18 cellular contexts compared by ENCODE assay signal in the genomic region with DNA sequence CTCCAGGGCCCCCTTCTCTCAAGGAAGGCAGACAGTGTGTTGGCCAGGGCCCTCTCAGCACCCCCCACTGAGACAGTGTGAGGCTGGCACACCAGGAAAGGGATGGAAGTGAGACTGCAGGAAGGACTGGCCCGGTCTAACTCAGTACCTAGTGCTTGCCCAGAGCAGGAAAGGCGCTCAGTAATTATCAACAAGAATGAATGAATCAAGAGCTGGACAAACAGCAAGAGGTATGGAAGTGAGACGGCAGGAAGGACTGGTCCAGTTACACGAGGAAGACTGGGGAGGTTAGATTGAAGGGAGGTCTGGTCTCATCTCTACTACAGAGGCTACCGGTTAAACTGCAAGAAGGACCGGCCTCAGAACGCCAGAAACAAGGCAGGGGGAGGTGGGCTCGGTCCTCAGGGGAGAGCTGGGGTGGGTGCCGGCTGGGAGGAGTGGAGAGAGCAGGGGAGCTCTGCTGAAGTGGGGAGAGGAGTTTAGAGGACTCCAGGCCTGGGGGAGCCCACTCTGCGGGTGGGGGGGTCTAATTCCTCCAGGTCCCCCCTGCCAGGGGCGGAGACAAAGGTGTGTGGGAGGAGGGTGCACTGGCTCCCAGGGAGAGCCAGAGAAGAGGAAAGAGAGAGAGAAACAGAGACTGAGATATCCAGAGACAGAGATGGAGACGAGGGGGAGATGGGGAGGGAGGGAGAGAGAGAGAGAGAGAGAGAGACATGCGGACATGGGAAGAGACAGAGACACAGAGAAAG. TPM values are rescaled to one million over a fixed set of nuclear protein-coding genes. Genes with fewer than 3 reads are reported as not detected.
DNase-seq lines count a peak whose midpoint lies in the region; TF ChIP-seq lines count a peak whose summit lies in the region.
"Had no signal": no experiment of that assay in that cellular context is flagged by ENCODE, and none has a peak within 500 bp of the region (broad histone marks: within the 10 kb centered on the region; RNA-seq: fewer than 3 reads in every experiment).

No MANE protein-coding gene starts in this region.

- H3K27me3 ChIP-seq in WERI-Rb-1 (ENCODE audit: insufficient read depth, low read depth, severe bottlenecking) (no peaks in the 10 kb centered on the region), iPS-15b (ENCODE audit: control insufficient read depth, insufficient read depth, low read length) (no peaks in the 10 kb centered on the region), rectal smooth muscle tissue (ENCODE audit: control insufficient read depth, insufficient read depth, low read length) (peaks cover 15% of the 10 kb centered on the region)
- H3K27me3 ChIP-seq: cardiac muscle cell had no signal

- H3K9ac ChIP-seq in iPS-15b (ENCODE audit: low read depth, low read length) (no peak overlapping the region), rectal smooth muscle tissue (ENCODE audit: low read length) (no peak overlapping the region)

- H3K27ac ChIP-seq in WERI-Rb-1: peak overlapping the region; percentile 83; the same call in 1 of the 2 replicates
- peak overlapping the region; percentile 71 for H3K27ac ChIP-seq in rectal smooth muscle tissue (ENCODE audit: low read depth, low read length)
- H3K27ac ChIP-seq: cardiac muscle cell, gastrocnemius medialis, Peyer's patch had no signal

- no peaks in the 10 kb centered on the region for H3K9me3 ChIP-seq in WERI-Rb-1 (ENCODE audit: severe bottlenecking)
- H3K9me3 ChIP-seq in iPS-15b (ENCODE audit: control insufficient read depth, insufficient read depth, low read length): no peaks in the 10 kb centered on the region
- H3K9me3 ChIP-seq: gastrocnemius medialis, Peyer's patch had no signal

- H3K4me3 ChIP-seq in WERI-Rb-1 (ENCODE audit: low read depth, low read length) (peak overlapping the region; percentile 86), iPS-15b (ENCODE audit: low read depth, low read length) (peak overlapping the region; percentile 68), rectal smooth muscle tissue (ENCODE audit: low read length) (peak overlapping the region; percentile 55)
- H3K4me3 ChIP-seq: gastrocnemius medialis had no signal

- DNase-seq in NCI-H748 (lab: John Stamatoyannopoulos, UW; ENCODE audit: unreplicated experiment) (peak; percentile 23), NCI-H748 treated with DMSO at 0.1 percent for 48 hours (lab: John Stamatoyannopoulos, UW) (no peak), WERI-Rb-1 (no peak), activated gamma-delta T cell (lab: John Stamatoyannopoulos, UW) (no peak), mesenteric fat pad (ENCODE audit: low spot score) (no peak), KG1 (lab: John Stamatoyannopoulos, UW) (no peak)
- DNase-seq: activated CD8-positive, alpha-beta memory T cell treated with anti-CD3 and anti-CD28 coated beads, Interleukin-2, amount 10 ng/mL, durations not matched to agents 7 days and 5 days; activated naive CD4-positive, alpha-beta T cell treated with anti-CD3 and anti-CD28 coated beads, Interleukin-2, amount 10 ng/mL, durations not matched to agents 7 days and 5 days; CD4-positive, alpha-beta memory T cell; gastrocnemius medialis; islet precursor cell; Karpas-422; NCI-H1694; NCI-H510A treated with DMSO at 0.1 percent for 48 hours; Peyer's patch had no signal

- TF ChIP-seq CTCF in WERI-Rb-1 (IDR thresholded peaks at IDR 0.05; ENCODE audit: low read depth, low read length): no peak

- H3K4me1 ChIP-seq in iPS-15b (ENCODE audit: control insufficient read depth, insufficient read depth, low read length) (peaks cover 13% of the 10 kb centered on the region), rectal smooth muscle tissue (ENCODE audit: control insufficient read depth, insufficient read depth, low read length) (peaks cover 12% of the 10 kb centered on the region)
- H3K4me1 ChIP-seq: gastrocnemius medialis had no signal

- H3K36me3 ChIP-seq in WERI-Rb-1: peaks cover 7% of the 10 kb centered on the region
- peaks cover 4% of the 10 kb centered on the region for H3K36me3 ChIP-seq in iPS-15b (ENCODE audit: control insufficient read depth, insufficient read depth, low read length)
- H3K36me3 ChIP-seq in rectal smooth muscle tissue (ENCODE audit: control insufficient read depth, insufficient read depth, low read length): no peaks in the 10 kb centered on the region
- H3K36me3 ChIP-seq: cardiac muscle cell, gastrocnemius medialis, Peyer's patch had no signal

RNA-seq across cellular contexts. Expression of a gene that starts 1.1 kb away (rescaled TPM):
- not detected for total RNA-seq in mesenteric fat pad
- total RNA-seq: CD4-positive, alpha-beta memory T cell; gastrocnemius medialis had no signal

RNA-seq across cellular contexts. Expression of a gene that starts 13.4 kb away (rescaled TPM):
- 9.8 TPM for total RNA-seq in mesenteric fat pad

RNA-seq across cellular contexts. Expression of a gene that starts 44.2 kb away (rescaled TPM):
- total RNA-seq in mesenteric fat pad: 99.0 TPM

RNA-seq across cellular contexts. Expression of a gene that starts 51.3 kb away (rescaled TPM):
- 15.9 TPM for total RNA-seq in mesenteric fat pad
- total RNA-seq: activated CD8-positive, alpha-beta memory T cell treated with anti-CD3 and anti-CD28 coated beads, Interleukin-2, amount 10 ng/mL, durations not matched to agents 7 days and 5 days had no signal
